Comparison of ENCODE assay signal across 34 cellular contexts in genomic region chrX:135429429-135429828, GRCh38.
"Had no signal": no experiment of that assay in that cellular context is flagged by ENCODE, and none has a peak within 500 bp of the region (broad histone marks: within the 10 kb centered on the region; RNA-seq: fewer than 3 reads in every experiment).

No MANE protein-coding gene starts in this region.

- FAIRE-seq: TTC549 had no signal

- ATAC-seq: activated CD8-positive, alpha-beta T cell treated with anti-CD3 and anti-CD28 coated beads for 36 hours; activated naive CD8-positive, alpha-beta T cell treated with anti-CD3 and anti-CD28 coated beads, Interleukin-2, amount 50 U/mL, for 24 hours; body of pancreas had no signal

- H3K9me3 ChIP-seq: body of pancreas had no signal

- H3K36me3 ChIP-seq: ascending aorta, brain microvascular endothelial cell, breast epithelium had no signal

- H3K4me3 ChIP-seq: ascending aorta, body of pancreas, breast epithelium had no signal

- H3K4me1 Mint-ChIP-seq: activated B cell treated with CpG ODN at 0.5 μM for 24 hours; activated naive CD4-positive, alpha-beta T cell treated with anti-CD3 and anti-CD28 coated beads, Interleukin-2, amount 50 U/mL, for 24 hours had no signal

- H3K27ac ChIP-seq: ascending aorta, body of pancreas, brain microvascular endothelial cell, breast epithelium, VCaP had no signal

- H3K4me3 Mint-ChIP-seq: activated B cell treated with CpG ODN at 0.5 μM for 24 hours; activated CD4-positive, alpha-beta memory T cell treated with anti-CD3 and anti-CD28 coated beads for 36 hours; activated CD4-positive, alpha-beta T cell treated with anti-CD3 and anti-CD28 coated beads, Interleukin-2, amount 10 ng/mL, durations not matched to agents 7 days and 5 days; activated CD8-positive, alpha-beta T cell treated with anti-CD3 and anti-CD28 coated beads for 36 hours; activated naive CD4-positive, alpha-beta T cell treated with anti-CD3 and anti-CD28 coated beads, Interleukin-2, amount 10 ng/mL, durations not matched to agents 7 days and 5 days; activated naive CD4-positive, alpha-beta T cell treated with anti-CD3 and anti-CD28 coated beads, Interleukin-2, amount 50 U/mL, for 24 hours; activated naive CD8-positive, alpha-beta T cell; activated naive CD8-positive, alpha-beta T cell treated with anti-CD3 and anti-CD28 coated beads, Interleukin-2, amount 10 ng/mL, durations not matched to agents 7 days and 5 days; activated naive CD8-positive, alpha-beta T cell treated with anti-CD3 and anti-CD28 coated beads, Interleukin-2, amount 50 U/mL, for 24 hours; activated T-cell treated with anti-CD3 and anti-CD28 coated beads, Interleukin-2, amount 50 U/mL, for 24 hours; activated T-helper 1 cell treated with anti-CD3 and anti-CD28 coated beads, Interleukin-12 subunit alpha, Interleukin-12 subunit beta, Interleukin-2, Interleukin-4 antibody, amounts not matched to agents 30 ng/mL and 10 ng/mL and 1 ng/mL, durations not matched to agents 14 hours and 24 hours and 36 hours; T-helper 1 cell treated with Interleukin-12 subunit alpha and Interleukin-12 subunit beta and Interleukin-4 antibody, amounts not matched to agents 30 μg/mL and 1 μg/mL, for 36 hours; T-helper 2 cell treated with Interferon-gamma antibody and Interleukin-4, amounts not matched to agents 5 μg/mL and 100 μg/mL, for 36 hours had no signal

- H3K27ac Mint-ChIP-seq: activated B cell treated with CpG ODN at 0.5 μM for 24 hours; activated CD4-positive, alpha-beta memory T cell treated with anti-CD3 and anti-CD28 coated beads for 36 hours; activated CD4-positive, alpha-beta T cell treated with anti-CD3 and anti-CD28 coated beads, Interleukin-2, amount 10 ng/mL, durations not matched to agents 7 days and 5 days; activated CD8-positive, alpha-beta T cell treated with anti-CD3 and anti-CD28 coated beads for 36 hours; activated naive CD4-positive, alpha-beta T cell treated with anti-CD3 and anti-CD28 coated beads, Interleukin-2, amount 10 ng/mL, durations not matched to agents 7 days and 5 days; activated naive CD4-positive, alpha-beta T cell treated with anti-CD3 and anti-CD28 coated beads, Interleukin-2, amount 50 U/mL, for 24 hours; activated naive CD8-positive, alpha-beta T cell; activated naive CD8-positive, alpha-beta T cell treated with anti-CD3 and anti-CD28 coated beads, Interleukin-2, amount 10 ng/mL, durations not matched to agents 7 days and 5 days; activated naive CD8-positive, alpha-beta T cell treated with anti-CD3 and anti-CD28 coated beads, Interleukin-2, amount 50 U/mL, for 24 hours; activated T-cell treated with anti-CD3 and anti-CD28 coated beads, Interleukin-2, amount 50 U/mL, for 24 hours; activated T-helper 1 cell treated with anti-CD3 and anti-CD28 coated beads, Interleukin-12 subunit alpha, Interleukin-12 subunit beta, Interleukin-2, Interleukin-4 antibody, amounts not matched to agents 30 ng/mL and 10 ng/mL and 1 ng/mL, durations not matched to agents 14 hours and 24 hours and 36 hours; activated T-helper 2 cell treated with anti-CD3 and anti-CD28 coated beads, Interferon-gamma antibody, Interleukin-2, Interleukin-4, amounts not matched to agents 10 μg/mL and 5 μg/mL and 100 μg/mL, durations not matched to agents 14 hours and 24 hours and 36 hours; T-helper 1 cell treated with Interleukin-12 subunit alpha and Interleukin-12 subunit beta and Interleukin-4 antibody, amounts not matched to agents 30 μg/mL and 1 μg/mL, for 36 hours; T-helper 2 cell treated with Interferon-gamma antibody and Interleukin-4, amounts not matched to agents 5 μg/mL and 100 μg/mL, for 36 hours had no signal

- H3K4me1 ChIP-seq: ascending aorta, body of pancreas, breast epithelium had no signal

- DNase-seq: activated B cell treated with CpG ODN at 0.5 μM for 24 hours; activated CD4-positive, alpha-beta memory T cell treated with anti-CD3 and anti-CD28 coated beads for 36 hours; activated CD4-positive, alpha-beta T cell treated with anti-CD3 and anti-CD28 coated beads for 48 hours; activated CD4-positive, alpha-beta T cell treated with anti-CD3 and anti-CD28 coated beads, Interleukin-2, amount 10 ng/mL, durations not matched to agents 7 days and 5 days; activated CD4-positive, CD25-positive, alpha-beta regulatory T cell treated with anti-CD3 and anti-CD28 coated beads, Interleukin-2, amount 50 U/mL, for 72 hours; activated CD8-positive, alpha-beta memory T cell treated with anti-CD3 and anti-CD28 coated beads, Interleukin-2, amount 50 U/mL, for 4 hours; activated CD8-positive, alpha-beta T cell treated with anti-CD3 and anti-CD28 coated beads for 36 hours; activated effector memory CD4-positive, alpha-beta T cell treated with Interleukin-2 at 50 U/mL for 16 hours; activated gamma-delta T cell; activated naive CD4-positive, alpha-beta T cell treated with anti-CD3 and anti-CD28 coated beads, Interleukin-2, amount 10 ng/mL, durations not matched to agents 7 days and 5 days; activated naive CD4-positive, alpha-beta T cell treated with Interleukin-2 at 50 U/mL for 16 hours; activated naive CD8-positive, alpha-beta T cell treated with anti-CD3 and anti-CD28 coated beads, Interleukin-2, amount 10 ng/mL, durations not matched to agents 7 days and 5 days; activated naive CD8-positive, alpha-beta T cell treated with anti-CD3 and anti-CD28 coated beads, Interleukin-2, amount 50 U/mL, for 24 hours; activated T-cell treated with anti-CD3 and anti-CD28 coated beads for 4 hours; activated T-cell treated with anti-CD3 and anti-CD28 coated beads, Interleukin-2, amount 50 U/mL, for 24 hours; activated T-cell treated with anti-CD3 and anti-CD28 coated beads, Interleukin-2, amount 50 U/mL, for 48 hours; amygdala; anterior cingulate cortex; body of pancreas; brain microvascular endothelial cell; central memory CD4-positive, alpha-beta T cell; T-helper 1 cell; T-helper 2 cell; T-helper 9 cell had no signal

- H3K27me3 ChIP-seq: ascending aorta, body of pancreas, brain microvascular endothelial cell had no signal
